In genomic region chr12:98870521-98870920, GRCh38 we compare ENCODE assay signal across 18 cellular contexts.
DNase-seq lines count a peak whose midpoint lies in the region; ATAC-seq and TF ChIP-seq lines count a peak whose summit lies in the region.
"Had no signal": no experiment of that assay in that cellular context is flagged by ENCODE, and none has a peak within 500 bp of the region (broad histone marks: within the 10 kb centered on the region; RNA-seq: fewer than 3 reads in every experiment).

No MANE protein-coding gene starts in this region.

- no peaks in the 10 kb centered on the region for H3K36me3 Mint-ChIP-seq in activated CD8-positive, alpha-beta T cell treated with anti-CD3 and anti-CD28 coated beads, Interleukin-2, amount 10 ng/mL, durations not matched to agents 7 days and 5 days (ENCODE audit: low read depth)
- H3K36me3 Mint-ChIP-seq in activated CD8-positive, alpha-beta T cell treated with anti-CD3 and anti-CD28 coated beads for 36 hours (ENCODE audit: low read depth): no peaks in the 10 kb centered on the region
- H3K36me3 Mint-ChIP-seq: activated naive CD4-positive, alpha-beta T cell treated with anti-CD3 and anti-CD28 coated beads, Interleukin-2, amount 50 U/mL, for 72 hours; immature natural killer cell had no signal

- peak overlapping the region; percentile 96 for H3K27ac ChIP-seq in temporal lobe (ENCODE audit: low read depth, low read length)
- H3K27ac ChIP-seq: WERI-Rb-1 had no signal

- intact Hi-C loops in activated CD8-positive, alpha-beta T cell treated with anti-CD3 and anti-CD28 coated beads for 36 hours (cut with micrococcal nuclease): no loop called here

- H3K9me3 Mint-ChIP-seq in activated CD8-positive, alpha-beta T cell treated with anti-CD3 and anti-CD28 coated beads, Interleukin-2, amount 10 ng/mL, durations not matched to agents 7 days and 5 days (ENCODE audit: insufficient read depth): no peaks in the 10 kb centered on the region
- H3K9me3 Mint-ChIP-seq in activated CD8-positive, alpha-beta T cell treated with anti-CD3 and anti-CD28 coated beads for 36 hours: no peaks in the 10 kb centered on the region
- H3K9me3 Mint-ChIP-seq: activated naive CD4-positive, alpha-beta T cell treated with anti-CD3 and anti-CD28 coated beads, Interleukin-2, amount 50 U/mL, for 72 hours had no signal

- no peak for ATAC-seq in activated CD8-positive, alpha-beta T cell treated with anti-CD3 and anti-CD28 coated beads, Interleukin-2, amount 10 ng/mL, durations not matched to agents 7 days and 5 days
- no peak for ATAC-seq in activated CD8-positive, alpha-beta T cell treated with anti-CD3 and anti-CD28 coated beads for 36 hours
- ATAC-seq in GM19455 (IDR thresholded peaks at IDR 0.05; ENCODE audit: unreplicated experiment) (no peak), HG03571 (IDR thresholded peaks at IDR 0.05; ENCODE audit: unreplicated experiment) (no peak)
- ATAC-seq: activated naive CD4-positive, alpha-beta T cell treated with anti-CD3 and anti-CD28 coated beads, Interleukin-2, amount 50 U/mL, for 72 hours; stimulated activated naive CD8-positive, alpha-beta T cell treated with anti-CD3 and anti-CD28 coated beads, Interleukin-15, amount 100 ng/mL, for 72 hours had no signal

- no peak for TF ChIP-seq CTCF in activated CD8-positive, alpha-beta T cell treated with anti-CD3 and anti-CD28 coated beads for 36 hours (IDR thresholded peaks at IDR 0.05)

- no peak overlapping the region for H3K27ac Mint-ChIP-seq in activated CD8-positive, alpha-beta T cell treated with anti-CD3 and anti-CD28 coated beads, Interleukin-2, amount 10 ng/mL, durations not matched to agents 7 days and 5 days
- H3K27ac Mint-ChIP-seq in activated CD8-positive, alpha-beta T cell treated with anti-CD3 and anti-CD28 coated beads for 36 hours: no peak overlapping the region
- H3K27ac Mint-ChIP-seq: immature natural killer cell; stimulated activated naive CD8-positive, alpha-beta T cell treated with anti-CD3 and anti-CD28 coated beads, Interleukin-15, amount 100 ng/mL, for 72 hours had no signal

- POLR2A ChIA-PET in activated CD8-positive, alpha-beta T cell treated with anti-CD3 and anti-CD28 coated beads, Interleukin-2, amount 10 ng/mL, durations not matched to agents 7 days and 5 days (lab: Charles Lee): no interaction called here
- POLR2A ChIA-PET in activated CD8-positive, alpha-beta T cell treated with anti-CD3 and anti-CD28 coated beads for 36 hours (lab: Charles Lee): no interaction called here

- H3K4me1 Mint-ChIP-seq in activated CD8-positive, alpha-beta T cell treated with anti-CD3 and anti-CD28 coated beads, Interleukin-2, amount 10 ng/mL, durations not matched to agents 7 days and 5 days (ENCODE audit: low read depth): peaks cover 4% of the 10 kb centered on the region
- H3K4me1 Mint-ChIP-seq in activated CD8-positive, alpha-beta T cell treated with anti-CD3 and anti-CD28 coated beads for 36 hours (ENCODE audit: low read depth): no peaks in the 10 kb centered on the region
- H3K4me1 Mint-ChIP-seq: stimulated activated naive CD8-positive, alpha-beta T cell treated with anti-CD3 and anti-CD28 coated beads, Interleukin-15, amount 100 ng/mL, for 72 hours had no signal

- H3K4me3 Mint-ChIP-seq in activated CD8-positive, alpha-beta T cell treated with anti-CD3 and anti-CD28 coated beads, Interleukin-2, amount 10 ng/mL, durations not matched to agents 7 days and 5 days: no peak overlapping the region
- H3K4me3 Mint-ChIP-seq in activated CD8-positive, alpha-beta T cell treated with anti-CD3 and anti-CD28 coated beads for 36 hours: no peak overlapping the region
- H3K4me3 Mint-ChIP-seq: immature natural killer cell; stimulated activated naive CD8-positive, alpha-beta T cell treated with anti-CD3 and anti-CD28 coated beads, Interleukin-15, amount 100 ng/mL, for 72 hours had no signal

- CTCF ChIA-PET in activated CD8-positive, alpha-beta T cell treated with anti-CD3 and anti-CD28 coated beads, Interleukin-2, amount 10 ng/mL, durations not matched to agents 7 days and 5 days (lab: Charles Lee): no interaction called here
- CTCF ChIA-PET in activated CD8-positive, alpha-beta T cell treated with anti-CD3 and anti-CD28 coated beads for 36 hours (lab: Charles Lee): no interaction called here

- peaks cover 3% of the 10 kb centered on the region for H3K27me3 Mint-ChIP-seq in activated CD8-positive, alpha-beta T cell treated with anti-CD3 and anti-CD28 coated beads, Interleukin-2, amount 10 ng/mL, durations not matched to agents 7 days and 5 days (ENCODE audit: low read depth)
- peaks cover 4% of the 10 kb centered on the region for H3K27me3 Mint-ChIP-seq in activated CD8-positive, alpha-beta T cell treated with anti-CD3 and anti-CD28 coated beads for 36 hours

- peak; percentile 21 for DNase-seq in activated CD8-positive, alpha-beta T cell treated with anti-CD3 and anti-CD28 coated beads, Interleukin-2, amount 10 ng/mL, durations not matched to agents 7 days and 5 days
- DNase-seq in activated CD8-positive, alpha-beta T cell treated with anti-CD3 and anti-CD28 coated beads for 36 hours: no peak
- peak; percentile 75 for DNase-seq in NCI-H510A treated with DMSO at 0.1 percent for 48 hours (lab: John Stamatoyannopoulos, UW)
- DNase-seq in globus pallidus (ENCODE audit: low spot score): peak; percentile 96
- DNase-seq in NCI-H446 treated with DMSO at 0.1 percent for 48 hours (lab: John Stamatoyannopoulos, UW): no peak
- DNase-seq: activated CD8-positive, alpha-beta memory T cell treated with anti-CD3 and anti-CD28 coated beads, Interleukin-2, amount 50 U/mL, for 48 hours; DMS 273 treated with DMSO at 0.1 percent for 48 hours; foreskin melanocyte; immature natural killer cell; Kasumi-1; mesenchymal stem cell; NCI-H2171 treated with DMSO at 0.1 percent for 48 hours; stimulated activated naive CD8-positive, alpha-beta T cell treated with anti-CD3 and anti-CD28 coated beads, Interleukin-15, amount 100 ng/mL, for 72 hours; WERI-Rb-1 had no signal

Comparison
In these comparisons a context has a peak if more than half of its experiments do, and no peak if none do; other contexts are left out.
1. DNase-seq: peak in activated CD8-positive, alpha-beta T cell treated with anti-CD3 and anti-CD28 coated beads, Interleukin-2, amount 10 ng/mL, durations not matched to agents 7 days and 5 days (single experiment), NCI-H510A treated with DMSO at 0.1 percent for 48 hours (single experiment) and globus pallidus (single experiment); none in activated CD8-positive, alpha-beta T cell treated with anti-CD3 and anti-CD28 coated beads for 36 hours (single experiment) and NCI-H446 treated with DMSO at 0.1 percent for 48 hours (single experiment).